Comparison of ENCODE assay signal across 9 cellular contexts in the genomic region with DNA sequence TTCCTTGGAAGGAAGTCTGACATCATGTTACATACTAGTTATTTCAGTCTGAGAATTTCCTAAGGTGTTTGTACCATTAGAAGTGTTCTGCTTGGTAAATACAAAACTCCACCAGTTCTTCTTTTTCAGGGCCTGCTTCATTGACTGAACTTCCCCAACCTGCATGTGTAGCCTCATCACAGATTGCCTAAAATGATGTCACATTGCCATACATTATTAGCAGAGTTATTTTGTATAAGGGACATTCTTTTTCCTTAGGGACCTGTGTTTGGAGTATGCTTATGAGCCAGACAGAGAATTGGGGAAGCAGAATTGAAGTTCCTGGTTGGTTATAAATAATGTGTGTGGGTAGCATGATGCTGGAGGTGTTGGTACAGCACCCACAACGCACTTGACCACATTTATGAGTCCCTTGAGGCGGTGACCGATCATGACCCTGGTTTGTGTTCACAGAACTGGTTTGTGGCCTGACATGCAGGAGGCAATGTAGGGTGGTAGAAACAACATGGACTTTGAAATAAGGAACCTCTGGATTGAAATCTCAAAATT. TPM values are rescaled to one million over a fixed set of nuclear protein-coding genes. Genes with fewer than 3 reads are reported as not detected.
DNase-seq lines count a peak whose midpoint lies in the region; ATAC-seq, FAIRE-seq and TF ChIP-seq lines count a peak whose summit lies in the region.
"Had no signal": no experiment of that assay in that cellular context is flagged by ENCODE, and none has a peak within 500 bp of the region (broad histone marks: within the 10 kb centered on the region; RNA-seq: fewer than 3 reads in every experiment).

No MANE protein-coding gene starts in this region.

- peaks cover 1% of the 10 kb centered on the region for H3K36me3 Mint-ChIP-seq in chondrocyte (ENCODE audit: low read depth)

- ATAC-seq in GM19467 (IDR thresholded peaks at IDR 0.05; ENCODE audit: unreplicated experiment) (peak; percentile 75), HG03108 (IDR thresholded peaks at IDR 0.05; ENCODE audit: unreplicated experiment) (peak; percentile 68)

- H3K4me1 ChIP-seq in suprapubic skin = no peaks in the 10 kb centered on the region

- TF ChIP-seq EP300 in suprapubic skin (IDR thresholded peaks at IDR 0.05) = no peak

- no peak for TF ChIP-seq POLR2A in suprapubic skin (IDR thresholded peaks at IDR 0.05)

- no peaks in the 10 kb centered on the region for H3K9me3 Mint-ChIP-seq in chondrocyte (ENCODE audit: low read depth)

- WGBS in suprapubic skin = 74% methylated on average over 3 of the region's 3 CpGs

- no peak for TF ChIP-seq CTCF in suprapubic skin (IDR thresholded peaks at IDR 0.05)
- TF ChIP-seq CTCF in chondrocyte (IDR thresholded peaks at IDR 0.05) = no peak

- no peaks in the 10 kb centered on the region for H3K36me3 ChIP-seq in suprapubic skin

- FAIRE-seq in RCC 7860 (lab: Jason Lieb, UNC) = peak; percentile 89
- FAIRE-seq: endometrium had no signal

- H3K27ac ChIP-seq in suprapubic skin = no peak overlapping the region

- peaks cover 16% of the 10 kb centered on the region for H3K4me1 Mint-ChIP-seq in chondrocyte (ENCODE audit: low read depth)

- H3K9me3 ChIP-seq in suprapubic skin = no peaks in the 10 kb centered on the region

- no peaks in the 10 kb centered on the region for H3K27me3 ChIP-seq in suprapubic skin

- no peak overlapping the region for H3K4me3 Mint-ChIP-seq in chondrocyte (ENCODE audit: unreplicated experiment)

- H3K27ac Mint-ChIP-seq in chondrocyte (ENCODE audit: unreplicated experiment) = no peak overlapping the region

- H3K27me3 Mint-ChIP-seq in chondrocyte (ENCODE audit: low read depth) = peaks cover 2% of the 10 kb centered on the region

- DNase-seq in GDM1 (lab: John Stamatoyannopoulos, UW) = peak; percentile 56
- DNase-seq in RCC 7860 (ENCODE audit: low spot score) = peak; percentile 51
- DNase-seq in suprapubic skin (ENCODE audit: low spot score in 2 of 2) = no peak
- DNase-seq in chondrocyte (ENCODE audit: low spot score) = no peak
- DNase-seq in NCI-H1417 treated with DMSO at 0.1 percent for 48 hours (lab: John Stamatoyannopoulos, UW) = no peak
- no peak for DNase-seq in HCEC 1CT

- H3K4me3 ChIP-seq in suprapubic skin = no peak overlapping the region

RNA-seq across cellular contexts. Expression of gene MMP7, which starts 16.4 kb away (rescaled TPM):
- total RNA-seq in suprapubic skin (100 to 1,000 TPM in 1 of 4 donors, 10 to 100 TPM in 3; 29.9 to 155 (median 81.8) TPM), chondrocyte (0.50 to 0.51 TPM in 2 of 3 replicates, not detected in the other)

Comparison
In these comparisons a context has a peak if more than half of its experiments do, and no peak if none do; other contexts are left out.
1. DNase-seq: peak in GDM1 (single experiment) and RCC 7860 (single experiment); none in suprapubic skin (0 of 2), chondrocyte (single experiment), NCI-H1417 treated with DMSO at 0.1 percent for 48 hours (single experiment) and HCEC 1CT (single experiment).
2. RNA of gene MMP7, which starts 16.4 kb away (total RNA-seq): 29.9 to 155 TPM in suprapubic skin; 0.50 to 0.51 TPM in chondrocyte; every median in the first group is over 10 times any median in the second.